ENCODE assay signal across 8 cellular contexts in the genomic region with DNA sequence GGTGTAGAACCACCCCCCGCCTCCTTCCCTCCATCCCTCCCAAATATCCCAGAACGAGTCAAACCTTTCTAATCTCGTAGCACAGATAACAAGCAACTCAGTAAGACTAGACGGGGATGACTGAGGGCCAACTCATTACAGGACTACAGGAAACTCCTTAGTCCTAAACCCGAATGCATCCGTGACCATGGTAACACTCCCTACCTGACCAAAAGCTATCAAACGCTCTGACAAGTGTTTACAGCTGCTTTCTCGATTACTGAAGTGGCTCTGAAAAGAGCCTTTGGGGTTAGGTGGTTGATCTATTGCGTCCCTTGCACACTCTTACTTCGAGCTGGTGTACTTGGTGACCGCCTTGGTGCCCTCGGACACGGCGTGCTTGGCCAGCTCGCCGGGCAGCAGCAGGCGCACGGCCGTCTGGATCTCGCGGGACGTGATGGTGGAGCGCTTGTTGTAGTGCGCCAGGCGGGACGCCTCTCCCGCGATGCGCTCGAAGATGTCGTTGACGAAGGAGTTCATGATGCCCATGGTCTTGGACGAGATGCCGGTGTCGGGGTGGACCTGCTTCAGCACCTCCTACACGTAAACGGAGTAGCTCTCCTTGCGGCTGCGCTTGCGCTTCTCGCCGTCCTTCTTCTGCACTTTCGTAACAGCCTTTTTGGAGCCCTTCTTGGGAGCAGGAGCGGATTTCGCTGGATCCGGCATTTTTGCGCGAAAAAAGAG.
DNase-seq lines count a peak whose midpoint lies in the region; ATAC-seq and TF ChIP-seq lines count a peak whose summit lies in the region.
"Not testable (repeated sequence)": the region's sequence is repeated elsewhere in the genome, so short reads cannot be mapped to it uniquely, and the experiment has no call there.

No MANE protein-coding gene starts in this region.

- not testable (repeated sequence) for H3K27ac ChIP-seq in CD4-positive, alpha-beta T cell (ENCODE audit: low read depth, low read length); IMR-90 (ENCODE audit: insufficient read depth, low read length)
- H3K27ac ChIP-seq in left lung: peak overlapping the region in 1 of 2 donors; percentile 53
- H3K27ac ChIP-seq in prostate gland: peak overlapping the region; percentile 38 to 75
- peak overlapping the region; percentile 50 to 79 for H3K27ac ChIP-seq in tibial artery

- not testable (repeated sequence) for TF ChIP-seq CTCF in CD4-positive, alpha-beta T cell (IDR thresholded peaks at IDR 0.05); IMR-90 (conservative IDR thresholded peaks at IDR 0.05; ENCODE audit: low read depth, low read length); left lung (IDR thresholded peaks at IDR 0.05); prostate gland (IDR thresholded peaks at IDR 0.05); tibial artery (IDR thresholded peaks at IDR 0.05)

- not testable (repeated sequence) for H3K56ac ChIP-seq in IMR-90 (ENCODE audit: extremely low read depth, insufficient read depth, low read length)

- not testable (repeated sequence) for H4K5ac ChIP-seq in IMR-90 (ENCODE audit: low read depth, low read length)

- not testable (repeated sequence) for H3K4me1 ChIP-seq in IMR-90 (ENCODE audit: control insufficient read depth, insufficient read depth, low read length); left lung; prostate gland (replicated peaks); tibial artery

- CTCF ChIA-PET in CD4-positive, alpha-beta T cell (lab: Charles Lee); IMR-90 (lab: Yijun Ruan, JAX): not testable (repeated sequence)

- not testable (repeated sequence) for H3K36me3 ChIP-seq in IMR-90 (ENCODE audit: control insufficient read depth, insufficient read depth, low read length); left lung; prostate gland; tibial artery

- not testable (repeated sequence) for H2AK5ac ChIP-seq in IMR-90 (ENCODE audit: low read depth, low read length)

- H2AFZ ChIP-seq in IMR-90 (replicated peaks; ENCODE audit: low read length, poor library complexity): not testable (repeated sequence)

- H3K9me1 ChIP-seq in IMR-90 (ENCODE audit: insufficient read depth, low read length): not testable (repeated sequence)

- POLR2A ChIA-PET in CD4-positive, alpha-beta T cell (lab: Charles Lee); IMR-90 (lab: Charles Lee; ENCODE audit: unreplicated experiment): not testable (repeated sequence)

- not testable (repeated sequence) for H2BK120ac ChIP-seq in IMR-90 (ENCODE audit: low read depth, low read length)

- H3K79me1 ChIP-seq in IMR-90 (ENCODE audit: low read depth in 1 of 2, low read length in 2 of 2): not testable (repeated sequence)

- not testable (repeated sequence) for ATAC-seq in CD4-positive, alpha-beta T cell (ENCODE audit: poor library complexity)
- ATAC-seq in IMR-90 (ENCODE audit: low read depth) (peak; percentile 51), left lung (peak; percentile 54)

- not testable (repeated sequence) for H3K23ac ChIP-seq in IMR-90 (ENCODE audit: low read depth, low read length)

- H4K91ac ChIP-seq in IMR-90 (ENCODE audit: insufficient read depth, low read depth, low read length): not testable (repeated sequence)

- intact Hi-C loops in CD4-positive, alpha-beta T cell (cut with DNase I, micrococcal nuclease); IMR-90 (cut with micrococcal nuclease); left lung (cut with DNase I); prostate gland (cut with DNase I); tibial artery (cut with DNase I; ENCODE audit: low total_unique reads): not testable (repeated sequence)

- not testable (repeated sequence) for H2BK15ac ChIP-seq in IMR-90 (ENCODE audit: low read depth, low read length)

- not testable (repeated sequence) for H3K36me3 Mint-ChIP-seq in CD4-positive, alpha-beta T cell (ENCODE audit: low read depth)

- H3K27ac Mint-ChIP-seq in CD4-positive, alpha-beta T cell: not testable (repeated sequence)

- not testable (repeated sequence) for H3K9me3 ChIP-seq in CD4-positive, alpha-beta T cell (ENCODE audit: control insufficient read depth, low read length); IMR-90 (ENCODE audit: control insufficient read depth, insufficient read depth, low read length); left lung; prostate gland; tibial artery

- H3K9me3 Mint-ChIP-seq in CD4-positive, alpha-beta T cell: not testable (repeated sequence)

- not testable (repeated sequence) for H3K4ac ChIP-seq in IMR-90 (ENCODE audit: low read depth, low read length)

- DNase-seq in CD4-positive, alpha-beta T cell: not testable (repeated sequence)
- DNase-seq in IMR-90 (peak; percentile 41), dedifferentiated amniotic fluid mesenchymal stem cell (ENCODE audit: extremely low spot score) (peak; percentile 13), glomerular visceral epithelial cell (ENCODE audit: extremely low spot score) (peak; percentile 44), left lung (peak in 1 of 2 donors; percentile 34), prostate gland (ENCODE audit: low spot score) (peak; percentile 4), tibial artery (peak in 1 of 2 donors; percentile 76)
- DNase-seq in activated T-cell treated with anti-CD3 and anti-CD28 coated beads, Interleukin-2, amount 50 U/mL, for 1 hour: peak; percentile 19

- dilution Hi-C loops in IMR-90 (cut with HindIII; ENCODE audit: low sequenced_read_pairs, unreplicated experiment): not testable (repeated sequence)

- BruUV-seq in IMR-90 (replicated peaks; lab: Mats Ljungman, UMichigan): TSS peak; percentile 51

- in situ Hi-C loops in IMR-90 (cut with MboI; ENCODE audit: low sequenced_read_pairs): not testable (repeated sequence)

- not testable (repeated sequence) for H3K27me3 Mint-ChIP-seq in CD4-positive, alpha-beta T cell

- H3K27me3 ChIP-seq in CD4-positive, alpha-beta T cell (ENCODE audit: control insufficient read depth, insufficient read depth, low read length); IMR-90 (ENCODE audit: control insufficient read depth, insufficient read depth, low read length); left lung; prostate gland (replicated peaks; ENCODE audit: insufficient read depth); tibial artery: not testable (repeated sequence)

- peak overlapping the region in 1 of 2 experiments; percentile 53; a peak in 1 of 4 replicates for H4K8ac ChIP-seq in IMR-90 (ENCODE audit: low read depth in 2 of 2, low read length in 2 of 2)

- WGBS in IMR-90 (ENCODE audit: extremely low coverage in 2 of 2, insufficient read length in 1 of 2), 2 experiments: no CpG with 5 or more reads among the region's 48 CpGs
- WGBS in prostate gland: 0% methylated on average over 4 of the region's 48 CpGs

- not testable (repeated sequence) for TF ChIP-seq RAD21 in IMR-90 (IDR thresholded peaks at IDR 0.05; ENCODE audit: low read length)

- H3K14ac ChIP-seq in IMR-90 (replicated peaks; ENCODE audit: low read depth, low read length): not testable (repeated sequence)

- H2BK20ac ChIP-seq in IMR-90 (ENCODE audit: low read depth, low read length): not testable (repeated sequence)

- H4K20me1 ChIP-seq in IMR-90 (ENCODE audit: insufficient read depth, low read length): not testable (repeated sequence)

- H2BK5ac ChIP-seq in IMR-90 (ENCODE audit: low read depth, low read length, poor library complexity, severe bottlenecking): peak overlapping the region; percentile 58

- H3K4me2 ChIP-seq in IMR-90 (ENCODE audit: low read depth, low read length): peak overlapping the region; percentile 75

- TF ChIP-seq POLR2A in IMR-90 (IDR thresholded peaks at IDR 0.05; ENCODE audit: low read depth, low read length): not testable (repeated sequence)
- peak; percentile 26 for TF ChIP-seq POLR2A in prostate gland (IDR thresholded peaks at IDR 0.05)

- not testable (repeated sequence) for H2AK9ac ChIP-seq in IMR-90 (replicated peaks; ENCODE audit: low read depth, low read length, poor library complexity)

- not testable (repeated sequence) for H3K4me1 Mint-ChIP-seq in CD4-positive, alpha-beta T cell (ENCODE audit: low read depth)

- H3K4me3 ChIP-seq in IMR-90 (ENCODE audit: insufficient read depth, low read depth, low read length) (peak overlapping the region; percentile 64), left lung (peak overlapping the region in 1 of 2 donors; percentile 16), prostate gland (peak overlapping the region; percentile 31 to 43), tibial artery (peak overlapping the region; percentile 51 to 63)

- H3K18ac ChIP-seq in IMR-90 (ENCODE audit: low read depth, low read length): not testable (repeated sequence)

- H3K4me3 Mint-ChIP-seq in CD4-positive, alpha-beta T cell: peak overlapping the region; percentile 72

- H3K9ac ChIP-seq in IMR-90 (ENCODE audit: low read depth, low read length): 0 out of 2 replicates have a peak overlapping the region, but pooled peaks have one; percentile 39
